In the genomic region with DNA sequence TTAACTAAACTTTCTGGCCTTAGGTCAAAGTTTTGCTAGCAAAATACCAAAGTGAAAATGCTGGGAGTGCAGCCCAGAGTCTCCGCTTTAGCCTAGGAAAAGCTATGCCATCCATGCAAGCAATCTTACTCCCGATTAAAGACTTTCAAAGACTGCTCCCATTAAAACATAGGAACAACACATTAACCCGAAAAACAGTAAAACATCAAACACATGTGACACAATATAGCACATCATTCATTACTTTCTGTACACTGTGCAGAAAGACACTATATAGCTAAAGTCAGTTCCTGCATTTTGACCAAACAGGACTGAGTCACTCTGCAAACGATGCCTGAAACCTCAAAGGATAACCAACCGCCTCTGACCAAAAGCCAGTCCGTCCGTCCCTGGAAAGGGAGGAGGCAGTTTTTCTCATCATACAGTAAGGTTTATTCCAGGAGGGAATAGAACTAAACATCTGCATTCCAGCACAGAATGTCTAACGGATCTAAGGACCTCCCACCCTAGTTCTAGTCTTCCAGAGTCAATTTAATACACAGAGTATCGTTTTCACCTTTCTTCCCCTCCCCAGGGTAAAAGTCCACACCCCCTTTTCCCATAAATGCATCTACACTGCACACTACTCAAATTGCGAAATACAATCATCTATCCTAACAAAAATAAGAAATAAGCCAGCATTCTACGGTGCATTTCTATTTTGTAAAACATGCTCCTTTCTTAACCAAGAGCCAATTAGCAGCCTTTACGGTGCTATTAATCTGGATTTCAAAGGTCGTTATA, we compare ENCODE assay signal across 8 cellular contexts. TPM values are rescaled to one million over a fixed set of nuclear protein-coding genes. Genes with fewer than 3 reads are reported as not detected.
A peak's percentile ranks its signal among the peaks of the same experiment; 100 is the strongest.
DNase-seq lines count a peak whose midpoint lies in the region; ATAC-seq and TF ChIP-seq lines count a peak whose summit lies in the region.

No MANE protein-coding gene starts in this region.

- H3K4me1 ChIP-seq in BE2C: no peaks in the 10 kb centered on the region

- H3K4me3 Mint-ChIP-seq in nephron: peak overlapping the region; percentile 98 to 100 (median 99)

- DNase-seq in BE2C (no peak), H4 (ENCODE audit: low spot score) (peak; percentile 45), SK-N-DZ (ENCODE audit: low spot score) (peak; percentile 12), epithelial cell of proximal tubule (ENCODE audit: low read depth) (no peak), cortex of kidney (lab: John Stamatoyannopoulos, UW) (no peak)

- H3K4me3 ChIP-seq in BE2C (ENCODE audit: low read depth, low read length) (peak overlapping the region; percentile 75), epithelial cell of proximal tubule (ENCODE audit: low read depth, low read length) (peak overlapping the region; percentile 91)

- peak overlapping the region; percentile 89 to 99 (median 99) for H3K27ac Mint-ChIP-seq in nephron

- TF ChIP-seq CTCF in BE2C (IDR thresholded peaks at IDR 0.05; ENCODE audit: low read depth, low read length): no peak
- TF ChIP-seq CTCF in epithelial cell of proximal tubule (conservative IDR thresholded peaks at IDR 0.05; ENCODE audit: low read depth, low read length): no peak
- TF ChIP-seq CTCF in nephron (IDR thresholded peaks at IDR 0.05; ENCODE audit: unreplicated experiment in 3 of 3): no peak

- no peaks in the 10 kb centered on the region for H3K27me3 Mint-ChIP-seq in nephron (ENCODE audit: low read depth)

- no peaks in the 10 kb centered on the region for H3K36me3 ChIP-seq in BE2C

- H3K9me3 Mint-ChIP-seq in nephron: no peaks in the 10 kb centered on the region

- peaks cover 9% of the 10 kb centered on the region for H3K36me3 Mint-ChIP-seq in nephron (ENCODE audit: low read depth)

- H3K9me3 ChIP-seq in BE2C: no peaks in the 10 kb centered on the region

- peaks cover 38% of the 10 kb centered on the region for H3K4me1 Mint-ChIP-seq in nephron

- ATAC-seq in HG03280 (IDR thresholded peaks at IDR 0.05; ENCODE audit: unreplicated experiment): no peak
- no peak for ATAC-seq in GM18867 (IDR thresholded peaks at IDR 0.05; ENCODE audit: unreplicated experiment)

- no peaks in the 10 kb centered on the region for H3K27me3 ChIP-seq in BE2C

RNA-seq across cellular contexts. Expression of gene ROCK2, which starts 1.7 kb away (rescaled TPM):
- 4.9 TPM for polyA plus RNA-seq in BE2C (2012; ENCODE audit: insufficient read depth, insufficient read length, low read depth)
- 8.2 and 12.8 TPM in 2 replicates for total RNA-seq in H4 (2014; rRNA removed; shearing (Covaris generic))
- polyA plus RNA-seq in SK-N-DZ (2014; cell fraction: cytosol; rRNA removed): 7.4 and 7.6 TPM in 2 replicates
- 4.8 and 6.4 TPM in 2 replicates for polyA plus RNA-seq in SK-N-DZ (2014; cell fraction: nucleus; rRNA removed)
- total RNA-seq in epithelial cell of proximal tubule: 19.8 and 22.2 TPM in 2 replicates

Comparison
In these comparisons a context has a peak if more than half of its experiments do, and no peak if none do; other contexts are left out.
1. DNase-seq: peak in H4 (single experiment) and SK-N-DZ (single experiment); none in BE2C (single experiment), epithelial cell of proximal tubule (single experiment) and cortex of kidney (single experiment).